In genomic region chr11:76329084-76329648, GRCh38 we compare ENCODE assay signal across 1 cellular context.
A peak's percentile ranks its signal among the peaks of the same experiment; 100 is the strongest.
TF ChIP-seq lines count a peak whose summit lies in the region.

No MANE protein-coding gene starts in this region.

TF ChIP-seq in HepG2, 621 proteins besides CTCF, POLR2A, EP300 and RAD21 (continued from another document and continues in another):
- TF ChIP-seq PRDM4 (CRISPR knock-in tag; IDR thresholded peaks at IDR 0.05; ENCODE audit: borderline replicate concordance): no peak
- no peak for TF ChIP-seq ZNF747 (CRISPR knock-in tag; IDR thresholded peaks at IDR 0.05; ENCODE audit: borderline replicate concordance)
- no peak for TF ChIP-seq NFE2L1 (CRISPR knock-in tag; IDR thresholded peaks at IDR 0.05; ENCODE audit: borderline replicate concordance)
- no peak for TF ChIP-seq HNRNPUL1 (IDR thresholded peaks at IDR 0.05; ENCODE audit: low read depth, low read length)
- no peak for TF ChIP-seq ZNF34 (CRISPR knock-in tag; IDR thresholded peaks at IDR 0.05; ENCODE audit: borderline replicate concordance)
- no peak for TF ChIP-seq EZH2 (conservative IDR thresholded peaks at IDR 0.05; ENCODE audit: low read depth, low read length)
- no peak for TF ChIP-seq ZNF605 (CRISPR knock-in tag; IDR thresholded peaks at IDR 0.05)
- TF ChIP-seq ZNF343 (CRISPR knock-in tag; IDR thresholded peaks at IDR 0.05): no peak
- TF ChIP-seq BORCS8-MEF2B (CRISPR knock-in tag; IDR thresholded peaks at IDR 0.05): no peak
- no peak for TF ChIP-seq CHD4 (IDR thresholded peaks at IDR 0.05; ENCODE audit: borderline replicate concordance, low read length)
- no peak for TF ChIP-seq RELA (CRISPR knock-in tag; IDR thresholded peaks at IDR 0.05)
- TF ChIP-seq HDAC2 (CRISPR knock-in tag; IDR thresholded peaks at IDR 0.05): peak; percentile 64; the same call in 1 of the 2 replicates
- no peak for TF ChIP-seq ZGPAT (CRISPR knock-in tag; IDR thresholded peaks at IDR 0.05)
- TF ChIP-seq ZNF883 (CRISPR knock-in tag; IDR thresholded peaks at IDR 0.05; ENCODE audit: not compliant biosample characterization): no peak
- TF ChIP-seq SNAPC4 (CRISPR knock-in tag; IDR thresholded peaks at IDR 0.05): no peak
- TF ChIP-seq SIX4 (CRISPR knock-in tag; IDR thresholded peaks at IDR 0.05): no peak
- no peak for TF ChIP-seq SETDB1 (CRISPR knock-in tag; IDR thresholded peaks at IDR 0.05; ENCODE audit: borderline replicate concordance)
- TF ChIP-seq SMARCC2 (IDR thresholded peaks at IDR 0.05): no peak
- TF ChIP-seq ZMAT3 (CRISPR knock-in tag; conservative IDR thresholded peaks at IDR 0.05): no peak
- TF ChIP-seq BCL6 (CRISPR knock-in tag; IDR thresholded peaks at IDR 0.05): peak; percentile 90
- no peak for TF ChIP-seq ZNF740 (CRISPR knock-in tag; IDR thresholded peaks at IDR 0.05)
- TF ChIP-seq TEAD2 (CRISPR knock-in tag; IDR thresholded peaks at IDR 0.05): no peak
- no peak for TF ChIP-seq POLR2AphosphoS2 (IDR thresholded peaks at IDR 0.05; ENCODE audit: low read depth, low read length)
- TF ChIP-seq ZNF142 (CRISPR knock-in tag; IDR thresholded peaks at IDR 0.05): no peak
- peak; percentile 84 for TF ChIP-seq RXRA (CRISPR knock-in tag; IDR thresholded peaks at IDR 0.05)
- no peak for TF ChIP-seq HBP1 (CRISPR knock-in tag; IDR thresholded peaks at IDR 0.05; ENCODE audit: low read depth)
- no peak for TF ChIP-seq ZNF589 (CRISPR knock-in tag; conservative IDR thresholded peaks at IDR 0.05)
- TF ChIP-seq FOXM1 (CRISPR knock-in tag; IDR thresholded peaks at IDR 0.05): no peak
- no peak for TF ChIP-seq ZNF878 (CRISPR knock-in tag; IDR thresholded peaks at IDR 0.05)
- TF ChIP-seq PAXIP1 (CRISPR knock-in tag; conservative IDR thresholded peaks at IDR 0.05): peak; percentile 64
- TF ChIP-seq TCF7L2 (IDR thresholded peaks at IDR 0.05; ENCODE audit: low read depth, low read length): peak; percentile 75
- no peak for TF ChIP-seq ZFP36L1 (CRISPR knock-in tag; IDR thresholded peaks at IDR 0.05)
- no peak for TF ChIP-seq GLI4 (CRISPR knock-in tag; IDR thresholded peaks at IDR 0.05; ENCODE audit: borderline replicate concordance)
- TF ChIP-seq IKZF5 (CRISPR knock-in tag; IDR thresholded peaks at IDR 0.05): no peak
- TF ChIP-seq ZNF672 (CRISPR knock-in tag; IDR thresholded peaks at IDR 0.05): no peak
